ENCODE assay signal across 8 cellular contexts in genomic region chr15:66251790-66252355, GRCh38. TPM values are rescaled to one million over a fixed set of nuclear protein-coding genes. Genes with fewer than 3 reads are reported as not detected.
DNase-seq lines count a peak whose midpoint lies in the region; ATAC-seq and TF ChIP-seq lines count a peak whose summit lies in the region.

No MANE protein-coding gene starts in this region.

- DNase-seq in heart right ventricle (no peak), Right ventricle myocardium inferior (ENCODE audit: missing footprints) (no peak), left kidney (ENCODE audit: low read depth, low spot score) (peak; percentile 32), upper lobe of left lung (peak in 1 of 2 donors; percentile 70), left lobe of liver (ENCODE audit: low spot score) (no peak)
- DNase-seq in activated T-cell treated with anti-CD3 and anti-CD28 coated beads, Interleukin-2, amount 50 U/mL, for 24 hours: peak; percentile 44

- H3K4me3 Mint-ChIP-seq in activated T-cell treated with anti-CD3 and anti-CD28 coated beads, Interleukin-2, amount 50 U/mL, for 24 hours: peak overlapping the region; percentile 73

- no peak for TF ChIP-seq POLR2A in upper lobe of left lung (IDR thresholded peaks at IDR 0.05)

- H3K27me3 Mint-ChIP-seq in activated T-cell treated with anti-CD3 and anti-CD28 coated beads, Interleukin-2, amount 50 U/mL, for 24 hours: peaks cover 71% of the 10 kb centered on the region

- TF ChIP-seq EP300 in upper lobe of left lung (IDR thresholded peaks at IDR 0.05): no peak

- H3K9me3 ChIP-seq in heart right ventricle: no peaks in the 10 kb centered on the region
- no peaks in the 10 kb centered on the region for H3K9me3 ChIP-seq in upper lobe of left lung

- no peaks in the 10 kb centered on the region for H3K9me3 Mint-ChIP-seq in activated T-cell treated with anti-CD3 and anti-CD28 coated beads, Interleukin-2, amount 50 U/mL, for 24 hours

- no peak overlapping the region for H3K27ac Mint-ChIP-seq in activated T-cell treated with anti-CD3 and anti-CD28 coated beads, Interleukin-2, amount 50 U/mL, for 24 hours

- TF ChIP-seq CTCF in heart right ventricle (IDR thresholded peaks at IDR 0.05) (no peak), upper lobe of left lung (IDR thresholded peaks at IDR 0.05) (no peak)

- H3K36me3 Mint-ChIP-seq in activated T-cell treated with anti-CD3 and anti-CD28 coated beads, Interleukin-2, amount 50 U/mL, for 24 hours (ENCODE audit: low read depth): no peaks in the 10 kb centered on the region

- intact Hi-C loops in heart right ventricle (cut with DNase I) (no loop called here), Right ventricle myocardium inferior (cut with DNase I) (loop anchor here (5.0 kb wide), 1 partner anchor 245 kb away; the partner anchor contains the start of gene SNAPC5)

- WGBS in heart right ventricle, 2 donors: 5 to 8% methylated on average over 39 to 41 of the region's 41 CpGs
- 11 to 20% methylated on average over 6 to 25 of the region's 41 CpGs for WGBS in upper lobe of left lung, 2 donors

- H3K36me3 ChIP-seq in heart right ventricle: no peaks in the 10 kb centered on the region
- no peaks in the 10 kb centered on the region for H3K36me3 ChIP-seq in upper lobe of left lung

- peaks cover 0 to 88% (median 82%) of the 10 kb centered on the region in 7 donors for H3K27me3 ChIP-seq in heart right ventricle
- H3K27me3 ChIP-seq in upper lobe of left lung: peaks cover 0 to 35% (median 12%) of the 10 kb centered on the region in 4 donors

- H3K4me3 ChIP-seq in heart right ventricle: peak overlapping the region in 9 of 10 donors; percentile 26 to 64 (median 56)
- peak overlapping the region in 3 of 4 donors; percentile 43 to 58 (median 55) for H3K4me3 ChIP-seq in upper lobe of left lung

- peaks cover 15 to 31% (median 28%) of the 10 kb centered on the region in 9 donors for H3K4me1 ChIP-seq in heart right ventricle
- peaks cover 28 to 30% (median 29%) of the 10 kb centered on the region in 4 donors for H3K4me1 ChIP-seq in upper lobe of left lung

- peaks cover 18% of the 10 kb centered on the region for H3K4me1 Mint-ChIP-seq in activated T-cell treated with anti-CD3 and anti-CD28 coated beads, Interleukin-2, amount 50 U/mL, for 24 hours (ENCODE audit: low read depth)

- no peak overlapping the region for H3K27ac ChIP-seq in heart right ventricle
- H3K27ac ChIP-seq in upper lobe of left lung: no peak overlapping the region

- ATAC-seq in heart right ventricle (no peak), Right ventricle myocardium inferior (no peak), upper lobe of left lung (ENCODE audit: low FRiP score in 2 of 2) (no peak), left lobe of liver (no peak), HG03460 (IDR thresholded peaks at IDR 0.05; ENCODE audit: unreplicated experiment) (no peak), GM19035 (IDR thresholded peaks at IDR 0.05; ENCODE audit: unreplicated experiment) (no peak)

RNA-seq across cellular contexts. Expression of gene MEGF11, which starts 1.7 kb away (rescaled TPM):
- not detected for total RNA-seq in heart right ventricle
- polyA plus RNA-seq in heart right ventricle: under 1 TPM in 1 of 2 donors, not detected in 1; 0.03 TPM
- total RNA-seq in Right ventricle myocardium inferior: not detected
- total RNA-seq in upper lobe of left lung: 1 to 10 TPM in 3 of 6 donors, not detected in 3; 1.5 to 4.0 (median 3.5) TPM
- not detected for total RNA-seq in left lobe of liver

RNA-seq across cellular contexts. Expression of gene DIS3L, which starts 41.5 kb away (rescaled TPM):
- total RNA-seq in heart right ventricle (10 to 100 TPM; 30.3 to 49.6 (median 39.5) TPM), Right ventricle myocardium inferior (40.3 TPM), upper lobe of left lung (10 to 100 TPM; 20.1 to 48.2 (median 26.9) TPM), left lobe of liver (27.2 TPM)
- polyA plus RNA-seq in heart right ventricle: 10 to 100 TPM; 10.6 to 13.6 TPM

Comparison
In these comparisons a context has a peak if more than half of its experiments do, and no peak if none do; other contexts are left out.
1. DNase-seq: peak in activated T-cell treated with anti-CD3 and anti-CD28 coated beads, Interleukin-2, amount 50 U/mL, for 24 hours (single experiment) and left kidney (single experiment); none in heart right ventricle (0 of 2), Right ventricle myocardium inferior (single experiment) and left lobe of liver (single experiment).